Comparison of ENCODE assay signal across 15 cellular contexts in the genomic region with DNA sequence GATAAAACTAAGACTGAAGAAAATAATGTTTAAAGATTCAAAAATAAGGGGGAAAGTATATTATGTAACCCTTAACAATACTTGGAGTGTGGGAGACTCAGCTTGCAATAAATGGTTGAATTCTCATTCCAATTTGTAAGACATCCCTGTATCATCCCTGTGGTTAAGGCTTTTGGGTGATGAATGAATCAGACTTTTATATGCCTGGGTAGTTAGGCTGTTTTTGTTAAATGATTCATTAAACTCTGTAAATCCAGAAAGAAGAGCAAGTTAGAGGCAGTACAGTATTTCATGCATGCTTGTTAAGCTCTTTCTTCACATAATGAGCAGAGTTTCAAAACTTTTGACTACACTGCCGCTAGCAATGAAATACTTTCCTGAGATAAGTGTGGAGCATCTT.
DNase-seq lines count a peak whose midpoint lies in the region; ATAC-seq, FAIRE-seq and TF ChIP-seq lines count a peak whose summit lies in the region.
"Had no signal": no experiment of that assay in that cellular context is flagged by ENCODE, and none has a peak within 500 bp of the region (broad histone marks: within the 10 kb centered on the region; RNA-seq: fewer than 3 reads in every experiment).

No MANE protein-coding gene starts in this region.

- H3K9me3 ChIP-seq in SK-N-SH (no peaks in the 10 kb centered on the region), PC-9 (ENCODE audit: insufficient read depth, low read depth) (0 out of 2 replicates have a peak, but pooled peaks cover 3% of the 10 kb centered on the region), pancreas (no peaks in the 10 kb centered on the region), right cardiac atrium (ENCODE audit: control insufficient read depth, low read length) (no peaks in the 10 kb centered on the region)
- H3K9me3 ChIP-seq: BLaER1 treated with 17β-estradiol and CSF1 and Interleukin-3, amounts not matched to agents 10 nM and 100 nM had no signal

- peaks cover 0 to 2% of the 10 kb centered on the region in 2 experiments; a peak in 2 of 4 replicates for H3K4me1 ChIP-seq in SK-N-SH (ENCODE audit: control insufficient read depth in 1 of 2, insufficient read depth in 2 of 2, low read depth in 1 of 2, low read length in 1 of 2)
- H3K4me1 ChIP-seq in PC-9 (replicated peaks; ENCODE audit: insufficient read depth) = no peaks in the 10 kb centered on the region
- H3K4me1 ChIP-seq in pancreas = no peaks in the 10 kb centered on the region
- H3K4me1 ChIP-seq in right cardiac atrium (ENCODE audit: control insufficient read depth, insufficient read depth, low read length) = no peaks in the 10 kb centered on the region

- no peaks in the 10 kb centered on the region for H3K36me3 ChIP-seq in SK-N-SH (replicated peaks in 1 of 2; ENCODE audit: control insufficient read depth in 1 of 2, insufficient read depth in 2 of 2, low read length in 1 of 2)
- no peaks in the 10 kb centered on the region for H3K36me3 ChIP-seq in PC-9 (ENCODE audit: low read depth)
- H3K36me3 ChIP-seq in pancreas = no peaks in the 10 kb centered on the region
- H3K36me3 ChIP-seq: BLaER1 treated with 17β-estradiol and CSF1 and Interleukin-3, amounts not matched to agents 10 nM and 100 nM had no signal

- ATAC-seq in SK-N-SH treated with all-trans-retinoic acid at 6 μM for 48 hours (peak; percentile 39), pancreas (no peak), GM21717 (IDR thresholded peaks at IDR 0.05; ENCODE audit: unreplicated experiment) (no peak), right cardiac atrium (no peak)
- ATAC-seq: HCT116 had no signal

- DNase-seq in SK-N-SH (no peak), PC-9 (no peak), glomerular visceral epithelial cell (ENCODE audit: extremely low spot score) (peak; percentile 2), renal cortical epithelial cell (ENCODE audit: low read depth) (peak; percentile 69), pancreas (no peak), right cardiac atrium (no peak)
- DNase-seq: CD4-positive, CD25-positive, alpha-beta regulatory T cell; DND-41; GF-D8 had no signal

- H4K20me1 ChIP-seq in SK-N-SH (ENCODE audit: insufficient read depth) = no peaks in the 10 kb centered on the region
- H4K20me1 ChIP-seq in PC-9 (ENCODE audit: insufficient read depth) = no peaks in the 10 kb centered on the region
- H4K20me1 ChIP-seq: BLaER1 treated with 17β-estradiol and CSF1 and Interleukin-3, amounts not matched to agents 10 nM and 100 nM had no signal

- H2AFZ ChIP-seq in SK-N-SH (ENCODE audit: low read depth) (no peak overlapping the region), PC-9 (peak overlapping the region; percentile 68; the same call in 1 of the 2 replicates)

- intact Hi-C loops in PC-9 (cut with micrococcal nuclease; ENCODE audit: unreplicated experiment) = no loop called here
- intact Hi-C loops in pancreas (cut with DNase I) = no loop called here
- intact Hi-C loops in right cardiac atrium (cut with DNase I) = no loop called here

- no peaks in the 10 kb centered on the region for H3K9me2 ChIP-seq in SK-N-SH
- H3K9me2 ChIP-seq in PC-9 (ENCODE audit: insufficient read depth) = no peaks in the 10 kb centered on the region

- H3K79me2 ChIP-seq in SK-N-SH (ENCODE audit: insufficient read depth) (no peaks in the 10 kb centered on the region), PC-9 (ENCODE audit: low read depth) (no peaks in the 10 kb centered on the region)

- no peak overlapping the region for H3K9ac ChIP-seq in SK-N-SH
- H3K9ac ChIP-seq: BLaER1 treated with 17β-estradiol and CSF1 and Interleukin-3, amounts not matched to agents 10 nM and 100 nM had no signal

- H3F3A ChIP-seq in SK-N-SH (replicated peaks; ENCODE audit: insufficient read depth) (no peaks in the 10 kb centered on the region), PC-9 (ENCODE audit: insufficient read depth, low read depth) (no peaks in the 10 kb centered on the region)

- WGBS in SK-N-SH (ENCODE audit: low lambda C conversion rate) = 70% methylated on average over 1 of the region's 1 CpG
- 48 to 64% methylated on average over 1 of the region's 1 CpG for WGBS in pancreas, 2 donors
- 75% methylated on average over 1 of the region's 1 CpG for WGBS in right cardiac atrium

- FAIRE-seq in pancreas (lab: Jason Lieb, UNC) = no peak
- FAIRE-seq: HTR-8/SVneo had no signal

- H3K27ac ChIP-seq in SK-N-SH (ENCODE audit: low read depth in 2 of 2, low read length in 1 of 2) (no peak overlapping the region), PC-9 (no peak overlapping the region), pancreas (no peak overlapping the region), right cardiac atrium (ENCODE audit: low read length) (no peak overlapping the region)
- H3K27ac ChIP-seq: 22Rv1; BLaER1 treated with 17β-estradiol and CSF1 and Interleukin-3, amounts not matched to agents 10 nM and 100 nM had no signal

- no peak for TF ChIP-seq EP300 in SK-N-SH (IDR thresholded peaks at IDR 0.05; ENCODE audit: borderline replicate concordance in 1 of 2, low read depth in 1 of 2, low read length in 1 of 2)

- POLR2A ChIA-PET in SK-N-SH (lab: Yijun Ruan, JAX) = no interaction called here
- POLR2A ChIA-PET in PC-9 (lab: Charles Lee; ENCODE audit: unreplicated experiment) = no interaction called here

- BruUV-seq in PC-9 (replicated peaks; lab: Mats Ljungman, UMichigan) = no TSS peak

- H3K4me2 ChIP-seq in SK-N-SH (no peak overlapping the region), PC-9 (peak overlapping the region; percentile 45; the same call in 1 of the 2 replicates)

- no peak for TF ChIP-seq CTCF in SK-N-SH (IDR thresholded peaks at IDR 0.05)
- no peak for TF ChIP-seq CTCF in PC-9 (conservative IDR thresholded peaks at IDR 0.05)
- no peak for TF ChIP-seq CTCF in pancreas (IDR thresholded peaks at IDR 0.05)

- no peak overlapping the region for H3K4me3 ChIP-seq in SK-N-SH (ENCODE audit: low read depth in 2 of 2, low read length in 1 of 2)
- H3K4me3 ChIP-seq in PC-9 = no peak overlapping the region
- no peak overlapping the region for H3K4me3 ChIP-seq in pancreas
- H3K4me3 ChIP-seq in right cardiac atrium (ENCODE audit: low read length) = no peak overlapping the region
- H3K4me3 ChIP-seq: BLaER1 treated with 17β-estradiol and CSF1 and Interleukin-3, amounts not matched to agents 10 nM and 100 nM had no signal

- TF ChIP-seq RAD21 in SK-N-SH (IDR thresholded peaks at IDR 0.05; ENCODE audit: low read length) = no peak

- H3K27me3 ChIP-seq in SK-N-SH (ENCODE audit: insufficient read depth) (no peaks in the 10 kb centered on the region), PC-9 (ENCODE audit: insufficient read depth, low read depth) (no peaks in the 10 kb centered on the region), pancreas (no peaks in the 10 kb centered on the region), right cardiac atrium (ENCODE audit: control insufficient read depth, insufficient read depth) (no peaks in the 10 kb centered on the region)
- H3K27me3 ChIP-seq: BLaER1 treated with 17β-estradiol and CSF1 and Interleukin-3, amounts not matched to agents 10 nM and 100 nM had no signal

- CTCF ChIA-PET in SK-N-SH (lab: Yijun Ruan, JAX) (interaction anchor here (0.6 kb wide), 2 partner anchors 32 to 38 kb away, joined by 3 read pairs; no protein-coding TSS in a partner anchor), PC-9 (lab: Charles Lee) (no interaction called here)

TF ChIP-seq in SK-N-SH treated with all-trans-retinoic acid at 6 μM for 48 hours, 23 proteins besides CTCF, POLR2A, EP300 and RAD21:
- no peak for TF ChIP-seq OSR1 (CRISPR knock-in tag; IDR thresholded peaks at IDR 0.05)
- TF ChIP-seq, protein P1, sequence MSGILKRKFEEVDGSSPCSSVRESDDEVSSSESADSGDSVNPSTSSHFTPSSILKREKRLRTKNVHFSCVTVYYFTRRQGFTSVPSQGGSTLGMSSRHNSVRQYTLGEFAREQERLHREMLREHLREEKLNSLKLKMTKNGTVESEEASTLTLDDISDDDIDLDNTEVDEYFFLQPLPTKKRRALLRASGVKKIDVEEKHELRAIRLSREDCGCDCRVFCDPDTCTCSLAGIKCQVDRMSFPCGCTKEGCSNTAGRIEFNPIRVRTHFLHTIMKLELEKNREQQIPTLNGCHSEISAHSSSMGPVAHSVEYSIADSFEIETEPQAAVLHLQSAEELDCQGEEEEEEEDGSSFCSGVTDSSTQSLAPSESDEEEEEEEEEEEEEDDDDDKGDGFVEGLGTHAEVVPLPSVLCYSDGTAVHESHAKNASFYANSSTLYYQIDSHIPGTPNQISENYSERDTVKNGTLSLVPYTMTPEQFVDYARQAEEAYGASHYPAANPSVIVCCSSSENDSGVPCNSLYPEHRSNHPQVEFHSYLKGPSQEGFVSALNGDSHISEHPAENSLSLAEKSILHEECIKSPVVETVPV (CRISPR knock-in tag; IDR thresholded peaks at IDR 0.05) = no peak

TF ChIP-seq in SK-N-SH, 30 proteins besides CTCF, POLR2A, EP300 and RAD21:
- TF ChIP-seq SMC3 (IDR thresholded peaks at IDR 0.05; ENCODE audit: low read depth, low read length) (no peak), ZBTB33 (IDR thresholded peaks at IDR 0.05; ENCODE audit: borderline replicate concordance, low read depth) (no peak)

Comparison
In these comparisons a context has a peak if more than half of its experiments do, and no peak if none do; other contexts are left out.
1. DNase-seq: peak in glomerular visceral epithelial cell (single experiment) and renal cortical epithelial cell (single experiment); none in SK-N-SH (single experiment), PC-9 (0 of 2), pancreas (0 of 6) and right cardiac atrium (0 of 3).